Comparison of ENCODE assay signal across 8 cellular contexts in genomic region chr2:68466778-68467076, GRCh38. TPM values are rescaled to one million over a fixed set of nuclear protein-coding genes. Genes with fewer than 3 reads are reported as not detected.
DNase-seq lines count a peak whose midpoint lies in the region; ATAC-seq and TF ChIP-seq lines count a peak whose summit lies in the region.

No MANE protein-coding gene starts in this region.

- H3K4me3 ChIP-seq in SJSA1, result peak overlapping the region; percentile 80
- peak overlapping the region; percentile 95 for H3K4me3 ChIP-seq in fibroblast of pulmonary artery (replicated peaks; ENCODE audit: low read depth, low read length)

- H3K9me3 ChIP-seq in SJSA1 (replicated peaks), result no peaks in the 10 kb centered on the region

- DNase-seq in activated naive CD4-positive, alpha-beta T cell treated with anti-CD3 and anti-CD28 coated beads, Interleukin-2, amount 10 ng/mL, durations not matched to agents 7 days and 5 days, result no peak
- DNase-seq in activated naive CD4-positive, alpha-beta T cell (lab: John Stamatoyannopoulos, UW), result no peak
- DNase-seq in SJSA1 (ENCODE audit: low read depth in 1 of 2, low spot score in 2 of 2) (no peak), fibroblast of pulmonary artery (ENCODE audit: low read depth) (no peak), progenitor cell of endocrine pancreas (ENCODE audit: low spot score, unreplicated experiment) (no peak), NK-92 (lab: John Stamatoyannopoulos, UW; ENCODE audit: unreplicated experiment) (no peak), C1 segment of cervical spinal cord (lab: John Stamatoyannopoulos, UW) (no peak)

- no peaks in the 10 kb centered on the region for H3K27me3 ChIP-seq in SJSA1 (replicated peaks)

- peak overlapping the region; percentile 94 for H3K4me3 Mint-ChIP-seq in activated naive CD4-positive, alpha-beta T cell treated with anti-CD3 and anti-CD28 coated beads, Interleukin-2, amount 10 ng/mL, durations not matched to agents 7 days and 5 days
- H3K4me3 Mint-ChIP-seq in progenitor cell of endocrine pancreas (ENCODE audit: low read depth), result peak overlapping the region; percentile 97

- peaks cover 13% of the 10 kb centered on the region for H3K4me1 ChIP-seq in SJSA1 (replicated peaks)

- no peaks in the 10 kb centered on the region for H3K27me3 Mint-ChIP-seq in activated naive CD4-positive, alpha-beta T cell treated with anti-CD3 and anti-CD28 coated beads, Interleukin-2, amount 10 ng/mL, durations not matched to agents 7 days and 5 days
- H3K27me3 Mint-ChIP-seq in progenitor cell of endocrine pancreas, result no peaks in the 10 kb centered on the region

- H3K36me3 Mint-ChIP-seq in activated naive CD4-positive, alpha-beta T cell treated with anti-CD3 and anti-CD28 coated beads, Interleukin-2, amount 10 ng/mL, durations not matched to agents 7 days and 5 days, result peaks cover 3% of the 10 kb centered on the region
- H3K36me3 Mint-ChIP-seq in progenitor cell of endocrine pancreas (ENCODE audit: insufficient read depth), result no peaks in the 10 kb centered on the region

- no peaks in the 10 kb centered on the region for H3K9me3 Mint-ChIP-seq in activated naive CD4-positive, alpha-beta T cell treated with anti-CD3 and anti-CD28 coated beads, Interleukin-2, amount 10 ng/mL, durations not matched to agents 7 days and 5 days
- H3K9me3 Mint-ChIP-seq in progenitor cell of endocrine pancreas (ENCODE audit: low read depth), result no peaks in the 10 kb centered on the region

- peak overlapping the region; percentile 56 for H3K27ac ChIP-seq in SJSA1

- no peak for ATAC-seq in HG03159 (IDR thresholded peaks at IDR 0.05; ENCODE audit: unreplicated experiment)

- no peaks in the 10 kb centered on the region; the same call in 1 of the 2 replicates for H3K36me3 ChIP-seq in SJSA1

- H3K4me1 Mint-ChIP-seq in activated naive CD4-positive, alpha-beta T cell treated with anti-CD3 and anti-CD28 coated beads, Interleukin-2, amount 10 ng/mL, durations not matched to agents 7 days and 5 days, result peaks cover 49% of the 10 kb centered on the region
- H3K4me1 Mint-ChIP-seq in progenitor cell of endocrine pancreas (ENCODE audit: low read depth), result peaks cover 18% of the 10 kb centered on the region

- H3K27ac Mint-ChIP-seq in activated naive CD4-positive, alpha-beta T cell treated with anti-CD3 and anti-CD28 coated beads, Interleukin-2, amount 10 ng/mL, durations not matched to agents 7 days and 5 days, result peak overlapping the region; percentile 96
- H3K27ac Mint-ChIP-seq in progenitor cell of endocrine pancreas, result peak overlapping the region; percentile 97

- CTCF ChIA-PET in activated naive CD4-positive, alpha-beta T cell treated with anti-CD3 and anti-CD28 coated beads, Interleukin-2, amount 10 ng/mL, durations not matched to agents 7 days and 5 days (lab: Charles Lee), result interaction anchor here (0.8 to 4.9 kb wide), 7 partner anchors 21 to 459 kb away, joined by 3 to 65 read pairs (median 3); no protein-coding TSS in a partner anchor

- TF ChIP-seq CTCF in fibroblast of pulmonary artery (IDR thresholded peaks at IDR 0.05; ENCODE audit: low read length, missing control alignments), result no peak
- TF ChIP-seq CTCF in progenitor cell of endocrine pancreas (IDR thresholded peaks at IDR 0.05; ENCODE audit: unreplicated experiment), result no peak

RNA-seq across cellular contexts. Expression of gene FBXO48, which starts 0.4 kb away (rescaled TPM):
- total RNA-seq in SJSA1 (2014; rRNA removed; shearing (Covaris generic)), result 0.60 and 0.74 TPM in 2 replicates
- total RNA-seq in progenitor cell of endocrine pancreas, result 1.2 and 1.5 TPM in 2 replicates

RNA-seq across cellular contexts. Expression of gene APLF, which starts 0.7 kb away (rescaled TPM):
- total RNA-seq in SJSA1 (2014; rRNA removed; shearing (Covaris generic)), result 1.2 and 1.8 TPM in 2 replicates
- total RNA-seq in progenitor cell of endocrine pancreas, result 10.6 and 11.6 TPM in 2 replicates
